10 cellular contexts compared by ENCODE assay signal in genomic region chr10:71736570-71737355, GRCh38. TPM values are rescaled to one million over a fixed set of nuclear protein-coding genes. Genes with fewer than 3 reads are reported as not detected.
DNase-seq lines count a peak whose midpoint lies in the region; ATAC-seq and TF ChIP-seq lines count a peak whose summit lies in the region.
"Had no signal": no experiment of that assay in that cellular context is flagged by ENCODE, and none has a peak within 500 bp of the region (broad histone marks: within the 10 kb centered on the region; RNA-seq: fewer than 3 reads in every experiment).

No MANE protein-coding gene starts in this region.

- H3K36me3 ChIP-seq in HCT116 (ENCODE audit: control insufficient read depth in 1 of 2, insufficient read depth in 2 of 2, low read length in 2 of 2) = no peaks in the 10 kb centered on the region
- peaks cover 0 to 3% (median 0%) of the 10 kb centered on the region in 6 donors for H3K36me3 ChIP-seq in spleen
- H3K36me3 ChIP-seq: right atrium auricular region had no signal

- ATAC-seq in HCT116 (peak; percentile 42; the same call in 1 of the 2 replicates), HG02798 (IDR thresholded peaks at IDR 0.05; ENCODE audit: poor library complexity, unreplicated experiment) (no peak), GM21717 (IDR thresholded peaks at IDR 0.05; ENCODE audit: unreplicated experiment) (no peak)

- H3K9me2 ChIP-seq in HCT116 (ENCODE audit: insufficient read depth) = no peaks in the 10 kb centered on the region

- TF ChIP-seq POLR2A in HCT116 (IDR thresholded peaks at IDR 0.05; ENCODE audit: borderline replicate concordance, extremely low read depth, insufficient read depth, insufficient read length) (no peak), spleen (IDR thresholded peaks at IDR 0.05) (no peak)

- POLR2A ChIA-PET in HCT116 (lab: Charles Lee) = no interaction called here

- intact Hi-C loops in HCT116 (cut with micrococcal nuclease) (no loop called here), spleen (cut with DNase I; ENCODE audit: low total_unique reads) (no loop called here)

- 62 to 78% (median 76%) methylated on average over 7 of the region's 7 CpGs for WGBS in spleen, 5 donors

- H3K27me3 ChIP-seq in HCT116 (ENCODE audit: insufficient read depth, low read length) = no peaks in the 10 kb centered on the region
- no peaks in the 10 kb centered on the region for H3K27me3 ChIP-seq in spleen (replicated peaks in 1 of 7)
- H3K27me3 ChIP-seq: heart right ventricle, right atrium auricular region had no signal

- BruUV-seq in HCT116 (replicated peaks; lab: Mats Ljungman, UMichigan) = no TSS peak

- no peaks in the 10 kb centered on the region for H3K79me2 ChIP-seq in HCT116 (ENCODE audit: insufficient read depth, low read length)

- H3K9me3 ChIP-seq in HCT116 (ENCODE audit: control insufficient read depth in 1 of 2, insufficient read depth in 1 of 2, low read depth in 1 of 2, low read length in 2 of 2) (no peaks in the 10 kb centered on the region), spleen (no peaks in the 10 kb centered on the region)
- H3K9me3 ChIP-seq: heart right ventricle, right atrium auricular region had no signal

- H3K27ac ChIP-seq in HCT116 (ENCODE audit: low read depth, low read length) = peak overlapping the region; percentile 25; the same call in 1 of the 2 replicates
- peak overlapping the region; percentile 81 to 98 (median 90) for H3K27ac ChIP-seq in spleen

- no peak overlapping the region for H3K4me3 ChIP-seq in HCT116 (replicated peaks in 1 of 2; ENCODE audit: low read depth in 1 of 2, low read length in 2 of 2)
- H3K4me3 ChIP-seq in spleen = peak overlapping the region in 1 of 8 donors; percentile 47
- H3K4me3 ChIP-seq: heart right ventricle, right atrium auricular region had no signal

- TF ChIP-seq CTCF in HCT116 (IDR thresholded peaks at IDR 0.05 in 2 of 3, conservative IDR thresholded peaks at IDR 0.05 in 1 of 3; ENCODE audit: borderline replicate concordance in 1 of 3, insufficient read depth in 1 of 3, low read depth in 2 of 3, low read length in 2 of 3) (no peak), spleen (IDR thresholded peaks at IDR 0.05 in 8 of 11, conservative IDR thresholded peaks at IDR 0.05 in 3 of 11) (no peak)

- H3K4me1 ChIP-seq in HCT116 (ENCODE audit: control insufficient read depth in 1 of 2, insufficient read depth in 2 of 2, low read length in 2 of 2) = peaks cover 12 to 19% of the 10 kb centered on the region in 2 experiments; a peak in 3 of 4 replicates
- peaks cover 40 to 99% (median 88%) of the 10 kb centered on the region in 6 donors for H3K4me1 ChIP-seq in spleen

- RAD21 ChIA-PET in HCT116 (lab: Charles Lee; ENCODE audit: low non-redundant PET in 1 of 2, low total read pairs in 2 of 2, uncharacterized antibody in 2 of 2, unreplicated experiment in 2 of 2) = no interaction called here

- TF ChIP-seq RAD21 in HCT116 (IDR thresholded peaks at IDR 0.05; ENCODE audit: low read depth) = no peak

- H2AFZ ChIP-seq in HCT116 (ENCODE audit: low read depth, low read length, poor library complexity, severe bottlenecking) = no peak overlapping the region

- peak overlapping the region; percentile 59 for H3K4me2 ChIP-seq in HCT116 (ENCODE audit: low read length)

- no peak for DNase-seq in HCT116 (ENCODE audit: low read depth, low spot score)
- DNase-seq in NCI-H69 (lab: John Stamatoyannopoulos, UW) = peak; percentile 82
- DNase-seq in dermis microvascular lymphatic vessel endothelial cell (ENCODE audit: low read depth in 2 of 2) = peak; percentile 52 to 91
- no peak for DNase-seq in spleen
- DNase-seq in NCI-H82 (lab: John Stamatoyannopoulos, UW) = no peak
- DNase-seq: heart right ventricle, KG1 had no signal

- CTCF ChIA-PET in HCT116 (lab: Charles Lee) = no interaction called here

- peak overlapping the region; percentile 5; the same call in 1 of the 2 replicates for H3K9ac ChIP-seq in HCT116 (ENCODE audit: low read length)

- no peaks in the 10 kb centered on the region for H4K20me1 ChIP-seq in HCT116 (ENCODE audit: insufficient read depth)

TF ChIP-seq in HCT116, 20 proteins besides CTCF, POLR2A, EP300 and RAD21:
- TF ChIP-seq CBX3 (IDR thresholded peaks at IDR 0.05; ENCODE audit: low read depth) (no peak), POLR2AphosphoS5 (IDR thresholded peaks at IDR 0.05; ENCODE audit: low read depth, low read length) (no peak), CEBPB (IDR thresholded peaks at IDR 0.05; ENCODE audit: low read depth) (no peak), TCF7L2 (IDR thresholded peaks at IDR 0.05; ENCODE audit: borderline replicate concordance, extremely low read depth, insufficient read depth, insufficient read length) (no peak), YY1 (IDR thresholded peaks at IDR 0.05; ENCODE audit: extremely low read depth, insufficient replicate concordance, low read depth, low read length) (no peak), SP1 (IDR thresholded peaks at IDR 0.05; ENCODE audit: low read depth) (peak; percentile 23; the same call in 1 of the 2 replicates), ZFX (IDR thresholded peaks at IDR 0.05) (no peak), SRF (IDR thresholded peaks at IDR 0.05; ENCODE audit: low read depth) (no peak)

RNA-seq across cellular contexts. Expression of gene C10orf105, which starts 17.2 kb away (rescaled TPM):
- not detected for total RNA-seq in HCT116 (2021; ENCODE audit: unreplicated experiment)
- 0.04 TPM in 1 of 2 replicates, not detected in the other for polyA plus RNA-seq in HCT116 (2012)
- under 0.01 TPM in 1 of 2 replicates, not detected in the other for total RNA-seq in dermis microvascular lymphatic vessel endothelial cell
- 1 to 10 TPM; 1.4 to 4.4 (median 3.4) TPM for total RNA-seq in spleen
- polyA plus RNA-seq in spleen = under 1 TPM; 0.08 to 0.38 (median 0.20) TPM

RNA-seq across cellular contexts. Expression of gene VSIR, which starts 36.6 kb away (rescaled TPM):
- 18.5 TPM for total RNA-seq in HCT116 (2021; ENCODE audit: unreplicated experiment)
- 13.5 and 14.9 TPM in 2 replicates for polyA plus RNA-seq in HCT116 (2012)
- 12.2 and 14.2 TPM in 2 replicates for total RNA-seq in dermis microvascular lymphatic vessel endothelial cell
- total RNA-seq in spleen = 100 to 1,000 TPM; 202 to 512 (median 313) TPM
- polyA plus RNA-seq in spleen = 10 to 100 TPM; 34.5 to 84.3 (median 50.4) TPM

Comparison
In these comparisons a context has a peak if more than half of its experiments do, and no peak if none do; other contexts are left out.
1. DNase-seq: peak in NCI-H69 (single experiment) and dermis microvascular lymphatic vessel endothelial cell (2 of 2); none in HCT116 (single experiment), spleen (single experiment) and NCI-H82 (single experiment).
2. RNA of gene VSIR, which starts 36.6 kb away (total RNA-seq): 202 to 512 TPM in spleen; 18.5 TPM in HCT116 (single experiment) and 12.2 to 14.2 TPM in dermis microvascular lymphatic vessel endothelial cell; every median in the first group is over 10 times any median in the second.